ENCODE assay signal across 8 cellular contexts in the genomic region with DNA sequence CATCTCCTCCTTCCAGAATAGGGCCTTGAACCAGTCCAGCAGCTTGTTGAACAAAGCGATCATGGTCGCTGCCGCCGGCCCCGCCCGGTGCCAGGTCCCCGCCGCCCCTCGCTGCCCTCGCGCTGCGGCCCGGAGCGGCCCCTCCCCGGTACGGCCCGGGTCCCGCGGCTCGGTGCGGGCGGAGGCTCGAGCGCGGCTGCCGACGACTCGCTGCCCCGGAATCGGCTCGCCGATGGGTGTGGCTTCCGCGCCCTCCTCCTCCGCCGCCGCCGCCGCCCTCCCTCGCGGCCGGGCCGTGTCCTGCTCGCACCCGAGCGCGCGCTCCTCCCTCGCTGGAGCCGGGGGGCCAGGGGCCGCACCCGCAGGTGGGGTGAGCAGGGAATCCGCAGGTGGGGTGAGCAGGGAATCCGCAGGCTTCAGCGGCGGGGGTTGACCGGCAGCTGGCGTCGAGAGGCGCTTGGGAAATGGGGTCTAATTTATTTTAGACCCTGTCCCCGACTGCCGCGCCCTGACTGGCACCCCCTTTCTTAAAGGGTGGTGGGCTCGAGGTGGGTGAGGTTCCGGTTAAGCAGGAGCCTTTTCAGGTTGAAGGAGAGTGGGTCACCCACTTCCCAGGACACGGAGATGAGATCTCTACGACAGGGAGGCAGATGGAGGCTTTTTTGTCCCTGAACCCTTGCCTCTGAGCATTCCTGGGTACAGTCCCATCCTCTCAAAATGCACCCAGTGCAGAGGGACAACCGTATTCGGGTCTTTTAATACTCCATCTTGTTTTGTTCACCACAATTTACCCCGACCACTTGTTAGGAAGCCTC. TPM values are rescaled to one million over a fixed set of nuclear protein-coding genes. Genes with fewer than 3 reads are reported as not detected.
A peak's percentile ranks its signal among the peaks of the same experiment; 100 is the strongest.
DNase-seq lines count a peak whose midpoint lies in the region; ATAC-seq and TF ChIP-seq lines count a peak whose summit lies in the region.

ARL8A (minus strand) TSS at position 228 of the 815 bp plus-strand sequence; CDS start at position 63, 165 bp downstream.

- TF ChIP-seq CTCF in activated CD8-positive, alpha-beta T cell treated with anti-CD3 and anti-CD28 coated beads for 36 hours (IDR thresholded peaks at IDR 0.05), result no peak
- TF ChIP-seq CTCF in lung (IDR thresholded peaks at IDR 0.05; ENCODE audit: control extremely low read depth, extremely low read depth), result no peak

- no peaks in the 10 kb centered on the region for H3K27me3 ChIP-seq in lung (ENCODE audit: control insufficient read depth, insufficient read depth)

- no peaks in the 10 kb centered on the region for H3K36me3 ChIP-seq in lung (ENCODE audit: control insufficient read depth in 2 of 2, insufficient read depth in 2 of 2, low read length in 2 of 2)

- 0 to 1% methylated on average over 50 to 70 of the region's 70 CpGs for WGBS in lung, 2 donors

- H3K4me1 Mint-ChIP-seq in activated CD8-positive, alpha-beta T cell treated with anti-CD3 and anti-CD28 coated beads for 36 hours (ENCODE audit: low read depth), result peaks cover 34% of the 10 kb centered on the region

- intact Hi-C loops in activated CD8-positive, alpha-beta T cell treated with anti-CD3 and anti-CD28 coated beads for 36 hours (cut with micrococcal nuclease), result no loop called here

- peak within 1 kb of the TSS; percentile 94 for H3K27ac Mint-ChIP-seq in activated CD8-positive, alpha-beta T cell treated with anti-CD3 and anti-CD28 coated beads for 36 hours

- CTCF ChIA-PET in activated CD8-positive, alpha-beta T cell treated with anti-CD3 and anti-CD28 coated beads for 36 hours (lab: Charles Lee), result interaction anchor here (1.2 to 5.4 kb wide), 4 partner anchors 10 to 18 kb away, joined by 3 to 38 read pairs (median 22); partner anchors contain the start of gene PTPN7

- H3K9me3 Mint-ChIP-seq in activated CD8-positive, alpha-beta T cell treated with anti-CD3 and anti-CD28 coated beads for 36 hours, result no peaks in the 10 kb centered on the region

- peak; percentile 70 for ATAC-seq in HG02852 (IDR thresholded peaks at IDR 0.05; ENCODE audit: unreplicated experiment)
- ATAC-seq in activated CD8-positive, alpha-beta T cell treated with anti-CD3 and anti-CD28 coated beads for 36 hours, result peak; percentile 69
- ATAC-seq in lung (ENCODE audit: insufficient read depth, low FRiP score), result peak; percentile 78

- peak within 1 kb of the TSS; percentile 95 to 96 for H3K27ac ChIP-seq in lung (ENCODE audit: low read depth in 1 of 2, low read length in 1 of 2)

- peak within 1 kb of the TSS; percentile 95 for H3K4me3 ChIP-seq in lung

- H3K27me3 Mint-ChIP-seq in activated CD8-positive, alpha-beta T cell treated with anti-CD3 and anti-CD28 coated beads for 36 hours, result no peaks in the 10 kb centered on the region

- H3K36me3 Mint-ChIP-seq in activated CD8-positive, alpha-beta T cell treated with anti-CD3 and anti-CD28 coated beads for 36 hours (ENCODE audit: low read depth), result peaks cover 24% of the 10 kb centered on the region

- POLR2A ChIA-PET in activated CD8-positive, alpha-beta T cell treated with anti-CD3 and anti-CD28 coated beads for 36 hours (lab: Charles Lee), result interaction anchor here (0.6 to 7.7 kb wide), 4 partner anchors 15 to 191 kb away, joined by 4 to 124 read pairs (median 4); partner anchors contain the start of gene PTPN7

- H3K9me3 ChIP-seq in lung (ENCODE audit: control insufficient read depth in 2 of 2, insufficient read depth in 1 of 2, low read length in 1 of 2), result no peaks in the 10 kb centered on the region

- peaks cover 0 to 12% of the 10 kb centered on the region in 2 donors for H3K4me1 ChIP-seq in lung (ENCODE audit: control insufficient read depth in 2 of 2, insufficient read depth in 2 of 2, low read length in 2 of 2)

- peak within 1 kb of the TSS; percentile 95 for H3K4me3 Mint-ChIP-seq in activated CD8-positive, alpha-beta T cell treated with anti-CD3 and anti-CD28 coated beads for 36 hours

- DNase-seq in SIG-M5 treated with dmso at 0.1 percent for 504 hours (lab: John Stamatoyannopoulos, UW; ENCODE audit: unreplicated experiment), result peak; percentile 68
- DNase-seq in SIG-M5 (lab: John Stamatoyannopoulos, UW), result no peak
- peak; percentile 23 for DNase-seq in NCI-H2196 treated with DMSO at 0.1 percent for 48 hours (lab: John Stamatoyannopoulos, UW; ENCODE audit: unreplicated experiment)
- DNase-seq in activated CD8-positive, alpha-beta T cell treated with anti-CD3 and anti-CD28 coated beads for 36 hours, result peak; percentile 73
- DNase-seq in effector CD8-positive, alpha-beta T cell (lab: John Stamatoyannopoulos, UW), result peak; percentile 40
- peak; percentile 68 for DNase-seq in lung (ENCODE audit: low spot score)
- peak; percentile 49 for DNase-seq in stimulated activated CD8-positive, alpha-beta memory T cell treated with anti-CD3 and anti-CD28 coated beads, Interleukin-12 subunit alpha, Interleukin-12 subunit beta, amount 100 ng/mL, for 4 hours (ENCODE audit: low read depth)

RNA-seq across cellular contexts. Expression of gene ARL8A, which starts in this region (rescaled TPM):
- 10 to 100 TPM; 25.8 to 33.7 TPM for total RNA-seq in activated CD8-positive, alpha-beta T cell treated with anti-CD3 and anti-CD28 coated beads for 36 hours
- 10 to 100 TPM; 27.8 to 82.0 TPM for total RNA-seq in lung
- 10 to 100 TPM; 43.6 to 54.0 TPM for polyA plus RNA-seq in lung
